8 cellular contexts compared by ENCODE assay signal in genomic region chr14:50520947-50521815, GRCh38. TPM values are rescaled to one million over a fixed set of nuclear protein-coding genes. Genes with fewer than 3 reads are reported as not detected.
A peak's percentile ranks its signal among the peaks of the same experiment; 100 is the strongest.
DNase-seq lines count a peak whose midpoint lies in the region; ATAC-seq and TF ChIP-seq lines count a peak whose summit lies in the region.

No MANE protein-coding gene starts in this region.

- WGBS in endodermal cell (ENCODE audit: insufficient coverage in 1 of 2, insufficient read length in 1 of 2), 2 experiments: 74 to 90% methylated on average over 2 to 5 of the region's 5 CpGs

- H3K9me3 Mint-ChIP-seq in activated T-helper 2 cell treated with anti-CD3 and anti-CD28 coated beads, Interferon-gamma antibody, Interleukin-2, Interleukin-4, amounts not matched to agents 10 μg/mL and 5 μg/mL and 100 μg/mL, durations not matched to agents 14 hours and 24 hours and 36 hours: no peaks in the 10 kb centered on the region
- H3K9me3 Mint-ChIP-seq in endodermal cell: no peaks in the 10 kb centered on the region

- no peak overlapping the region for H3K27ac ChIP-seq in endodermal cell (ENCODE audit: low read depth, low read length)

- peak; percentile 50 for DNase-seq in BJ (ENCODE audit: low read depth)
- peak; percentile 67 for DNase-seq in HPDE6-E6E7 (ENCODE audit: extremely low spot score)
- DNase-seq in activated T-helper 2 cell treated with anti-CD3 and anti-CD28 coated beads, Interferon-gamma antibody, Interleukin-2, Interleukin-4, amounts not matched to agents 10 μg/mL and 5 μg/mL and 100 μg/mL, durations not matched to agents 14 hours and 24 hours and 36 hours (ENCODE audit: low spot score): no peak
- DNase-seq in left ventricle myocardium superior: no peak
- peak; percentile 44 to 62 for DNase-seq in stimulated activated CD8-positive, alpha-beta memory T cell treated with anti-CD3 and anti-CD28 coated beads, Interleukin-7, amount 100 ng/mL, for 4 hours (ENCODE audit: low read depth in 2 of 2)
- no peak for DNase-seq in endodermal cell
- DNase-seq in DMS79 (lab: John Stamatoyannopoulos, UW): no peak

- peaks cover 43% of the 10 kb centered on the region for H3K4me1 Mint-ChIP-seq in activated T-helper 2 cell treated with anti-CD3 and anti-CD28 coated beads, Interferon-gamma antibody, Interleukin-2, Interleukin-4, amounts not matched to agents 10 μg/mL and 5 μg/mL and 100 μg/mL, durations not matched to agents 14 hours and 24 hours and 36 hours (ENCODE audit: low read depth)
- H3K4me1 Mint-ChIP-seq in endodermal cell: peaks cover 18% of the 10 kb centered on the region

- H3K9me3 ChIP-seq in endodermal cell (ENCODE audit: control insufficient read depth, low read length): no peaks in the 10 kb centered on the region

- H3K4me3 ChIP-seq in BJ (ENCODE audit: low read depth, low read length) (no peak overlapping the region), endodermal cell (ENCODE audit: low read length) (no peak overlapping the region)

- POLR2A ChIA-PET in BJ (lab: Charles Lee): no interaction called here

- H3K36me3 Mint-ChIP-seq in activated T-helper 2 cell treated with anti-CD3 and anti-CD28 coated beads, Interferon-gamma antibody, Interleukin-2, Interleukin-4, amounts not matched to agents 10 μg/mL and 5 μg/mL and 100 μg/mL, durations not matched to agents 14 hours and 24 hours and 36 hours (ENCODE audit: low read depth): peaks cover 3% of the 10 kb centered on the region
- peaks cover 18% of the 10 kb centered on the region for H3K36me3 Mint-ChIP-seq in endodermal cell (ENCODE audit: low read depth)

- CTCF ChIA-PET in BJ (lab: Yijun Ruan, JAX): interaction anchor here (1.5 kb wide), 1 partner anchor 11 kb away, joined by 4 read pairs; the partner anchor contains the start of gene MAP4K5

- H3K27me3 ChIP-seq in BJ (ENCODE audit: control insufficient read depth, insufficient read depth, low read length) (no peaks in the 10 kb centered on the region), endodermal cell (ENCODE audit: control insufficient read depth, insufficient read depth, low read length, poor library complexity, severe bottlenecking) (no peaks in the 10 kb centered on the region)

- peak overlapping the region; percentile 91 for H3K27ac Mint-ChIP-seq in activated T-helper 2 cell treated with anti-CD3 and anti-CD28 coated beads, Interferon-gamma antibody, Interleukin-2, Interleukin-4, amounts not matched to agents 10 μg/mL and 5 μg/mL and 100 μg/mL, durations not matched to agents 14 hours and 24 hours and 36 hours
- H3K27ac Mint-ChIP-seq in endodermal cell: no peak overlapping the region

- TF ChIP-seq CTCF in BJ (IDR thresholded peaks at IDR 0.05; ENCODE audit: insufficient read depth, low read depth, low read length): no peak
- no peak for TF ChIP-seq CTCF in endodermal cell (conservative IDR thresholded peaks at IDR 0.05)

- H3K36me3 ChIP-seq in BJ (ENCODE audit: control insufficient read depth, insufficient read depth, low read length): 0 out of 2 replicates have a peak, but pooled peaks cover 1% of the 10 kb centered on the region
- no peaks in the 10 kb centered on the region for H3K36me3 ChIP-seq in endodermal cell (ENCODE audit: control insufficient read depth, insufficient read depth, low read length)

- no peak overlapping the region for H3K9ac ChIP-seq in endodermal cell (ENCODE audit: extremely low read depth, low read length, poor library complexity, severe bottlenecking)

- ATAC-seq in GM21367 (IDR thresholded peaks at IDR 0.05; ENCODE audit: unreplicated experiment): peak; percentile 36
- peak; percentile 51 for ATAC-seq in left ventricle myocardium superior

- intact Hi-C loops in activated T-helper 2 cell treated with anti-CD3 and anti-CD28 coated beads, Interferon-gamma antibody, Interleukin-2, Interleukin-4, amounts not matched to agents 10 μg/mL and 5 μg/mL and 100 μg/mL, durations not matched to agents 14 hours and 24 hours and 36 hours (cut with micrococcal nuclease): loop anchor here (1.0 to 10.0 kb wide), 6 partner anchors 11 to 896 kb away; partner anchors contain the start of genes MAP4K5, MGAT2, RPL36AL and SOS2
- intact Hi-C loops in left ventricle myocardium superior (cut with micrococcal nuclease): no loop called here

- no peak overlapping the region for H3K4me3 Mint-ChIP-seq in activated T-helper 2 cell treated with anti-CD3 and anti-CD28 coated beads, Interferon-gamma antibody, Interleukin-2, Interleukin-4, amounts not matched to agents 10 μg/mL and 5 μg/mL and 100 μg/mL, durations not matched to agents 14 hours and 24 hours and 36 hours (ENCODE audit: low read depth)
- no peak overlapping the region for H3K4me3 Mint-ChIP-seq in endodermal cell

- no peaks in the 10 kb centered on the region for H3K27me3 Mint-ChIP-seq in activated T-helper 2 cell treated with anti-CD3 and anti-CD28 coated beads, Interferon-gamma antibody, Interleukin-2, Interleukin-4, amounts not matched to agents 10 μg/mL and 5 μg/mL and 100 μg/mL, durations not matched to agents 14 hours and 24 hours and 36 hours (ENCODE audit: low read depth)
- H3K27me3 Mint-ChIP-seq in endodermal cell (ENCODE audit: insufficient read depth): no peaks in the 10 kb centered on the region

- H3K4me1 ChIP-seq in endodermal cell (ENCODE audit: control insufficient read depth, insufficient read depth, low read length): no peaks in the 10 kb centered on the region

RNA-seq across cellular contexts. Expression of gene MAP4K5, which starts 11.2 kb away (rescaled TPM):
- 8.8 and 15.7 TPM in 2 replicates for polyA plus RNA-seq in BJ (2011; rRNA removed)
- 10.4 and 12.2 TPM in 2 replicates for polyA minus RNA-seq in BJ (2011; rRNA and poly(A)+ RNA removed)
- 21.0 and 23.1 TPM in 2 replicates for total RNA-seq in activated T-helper 2 cell treated with anti-CD3 and anti-CD28 coated beads, Interferon-gamma antibody, Interleukin-2, Interleukin-4, amounts not matched to agents 10 μg/mL and 5 μg/mL and 100 μg/mL, durations not matched to agents 14 hours and 24 hours and 36 hours
- 16.3 TPM for total RNA-seq in left ventricle myocardium superior
- total RNA-seq in endodermal cell: 10 to 100 TPM; 45.0 to 60.3 TPM
- 39.7 TPM for polyA plus RNA-seq in endodermal cell (2013, experiment 1 of 2)
- polyA plus RNA-seq in endodermal cell (2013, experiment 2 of 2): 35.0 TPM

RNA-seq across cellular contexts. Expression of gene ATL1, which starts 38.8 kb away (rescaled TPM):
- polyA plus RNA-seq in BJ (2011; rRNA removed): 4.5 and 5.5 TPM in 2 replicates
- polyA minus RNA-seq in BJ (2011; rRNA and poly(A)+ RNA removed): 2.1 and 2.9 TPM in 2 replicates
- 1.3 and 2.1 TPM in 2 replicates for total RNA-seq in activated T-helper 2 cell treated with anti-CD3 and anti-CD28 coated beads, Interferon-gamma antibody, Interleukin-2, Interleukin-4, amounts not matched to agents 10 μg/mL and 5 μg/mL and 100 μg/mL, durations not matched to agents 14 hours and 24 hours and 36 hours
- total RNA-seq in left ventricle myocardium superior: 1.0 TPM
- 1 to 10 TPM in 1 of 2 donors, under 1 TPM in 1; 0.88 to 1.7 TPM for total RNA-seq in endodermal cell
- polyA plus RNA-seq in endodermal cell (2013, experiment 1 of 2): 7.0 TPM
- polyA plus RNA-seq in endodermal cell (2013, experiment 2 of 2): 5.9 TPM

Comparison
In these comparisons a context has a peak if more than half of its experiments do, and no peak if none do; other contexts are left out.
1. DNase-seq: peak in BJ (single experiment), HPDE6-E6E7 (single experiment) and stimulated activated CD8-positive, alpha-beta memory T cell treated with anti-CD3 and anti-CD28 coated beads, Interleukin-7, amount 100 ng/mL, for 4 hours (2 of 2); none in activated T-helper 2 cell treated with anti-CD3 and anti-CD28 coated beads, Interferon-gamma antibody, Interleukin-2, Interleukin-4, amounts not matched to agents 10 μg/mL and 5 μg/mL and 100 μg/mL, durations not matched to agents 14 hours and 24 hours and 36 hours (single experiment), left ventricle myocardium superior (single experiment), endodermal cell (single experiment) and DMS79 (single experiment).